1 cellular context compared by ENCODE assay signal in the genomic region with DNA sequence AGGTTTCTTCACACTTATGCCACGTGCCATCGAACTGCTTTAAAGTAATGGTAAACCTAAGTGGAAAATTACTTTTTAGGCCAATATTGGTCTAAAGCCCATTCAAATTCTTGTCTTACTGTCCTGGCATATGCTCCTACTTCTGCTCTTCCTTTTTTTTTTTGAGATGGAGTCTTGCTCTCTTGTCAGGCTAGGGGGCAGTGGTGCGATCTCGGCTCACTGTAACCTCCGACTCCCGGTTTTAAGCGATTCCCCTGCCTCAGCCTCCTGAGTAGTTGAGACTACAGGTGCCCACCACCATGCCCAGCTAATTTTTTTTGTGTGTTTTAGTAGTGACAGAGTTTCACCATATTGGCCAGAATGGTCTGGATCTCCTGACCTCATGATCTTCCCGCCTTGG.
TF ChIP-seq lines count a peak whose summit lies in the region.

No MANE protein-coding gene starts in this region.

TF ChIP-seq in GM12878, 131 proteins besides CTCF, POLR2A, EP300 and RAD21 (continued from another document):
- TF ChIP-seq PRDM15 (CRISPR knock-in tag; IDR thresholded peaks at IDR 0.05) (no peak), TCF12 (IDR thresholded peaks at IDR 0.05; ENCODE audit: low read depth, low read length) (no peak), IRF3 (IDR thresholded peaks at IDR 0.05) (no peak), CUX1 (IDR thresholded peaks at IDR 0.05; ENCODE audit: insufficient replicate concordance, low read depth, low read length) (no peak), SIN3A (IDR thresholded peaks at IDR 0.05; ENCODE audit: low read depth, low read length) (no peak), LARP7 (IDR thresholded peaks at IDR 0.05) (no peak), YY1 (IDR thresholded peaks at IDR 0.05; ENCODE audit: low read depth, low read length) (no peak), POU2F2 (IDR thresholded peaks at IDR 0.05; ENCODE audit: borderline replicate concordance, low read depth, low read length) (no peak), ESRRA (IDR thresholded peaks at IDR 0.05; ENCODE audit: low read length) (no peak), JUND (IDR thresholded peaks at IDR 0.05; ENCODE audit: low read depth, low read length) (no peak), RFX5 (IDR thresholded peaks at IDR 0.05; ENCODE audit: low read depth, low read length) (no peak), EZH2 (IDR thresholded peaks at IDR 0.05; ENCODE audit: borderline replicate concordance, control insufficient read depth, low read depth, low read length) (no peak), EGR1 (IDR thresholded peaks at IDR 0.05; ENCODE audit: borderline replicate concordance in 1 of 2, low read depth in 2 of 2, low read length in 2 of 2) (no peak), CBFB (IDR thresholded peaks at IDR 0.05; ENCODE audit: low read depth) (no peak), SREBF2 (IDR thresholded peaks at IDR 0.05; ENCODE audit: low read length) (no peak)
